Comparison of ENCODE assay signal across 8 cellular contexts in the genomic region with DNA sequence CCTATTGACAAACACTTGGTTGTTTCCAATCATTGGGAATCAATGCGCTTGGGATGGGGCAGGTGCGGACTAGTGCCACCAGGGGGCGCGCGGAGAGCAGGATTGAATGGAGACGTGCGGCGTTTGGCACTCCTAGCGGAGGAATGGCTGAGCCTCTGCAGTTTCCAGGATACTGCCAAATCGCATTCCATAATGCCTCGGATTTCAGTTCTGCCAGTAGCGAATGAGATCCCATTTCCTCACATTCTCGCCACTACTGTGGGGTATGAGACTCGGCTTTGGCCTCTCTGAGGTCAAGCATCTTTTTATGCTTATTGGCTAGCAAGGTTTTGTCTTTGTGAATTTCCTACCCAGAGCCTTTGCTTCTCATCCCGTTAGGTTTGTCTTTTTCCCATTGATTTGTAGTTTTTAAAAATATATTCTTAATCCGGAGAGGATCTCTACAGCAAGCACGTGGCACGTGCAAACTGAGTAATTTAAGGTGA. TPM values are rescaled to one million over a fixed set of nuclear protein-coding genes. Genes with fewer than 3 reads are reported as not detected.
DNase-seq lines count a peak whose midpoint lies in the region; TF ChIP-seq lines count a peak whose summit lies in the region.

No MANE protein-coding gene starts in this region.

- H3K27ac ChIP-seq in SJCRH30 (no peak overlapping the region), uterus (no peak overlapping the region)

- no peak overlapping the region for H3K4me3 ChIP-seq in SJCRH30
- H3K4me3 ChIP-seq in uterus: no peak overlapping the region

- H3K4me3 Mint-ChIP-seq in activated naive CD4-positive, alpha-beta T cell treated with anti-CD3 and anti-CD28 coated beads, Interleukin-2, amount 10 ng/mL, durations not matched to agents 7 days and 5 days: no peak overlapping the region

- H3K4me1 Mint-ChIP-seq in activated naive CD4-positive, alpha-beta T cell treated with anti-CD3 and anti-CD28 coated beads, Interleukin-2, amount 10 ng/mL, durations not matched to agents 7 days and 5 days: peaks cover 4% of the 10 kb centered on the region

- TF ChIP-seq POLR2A in uterus (IDR thresholded peaks at IDR 0.05): no peak

- no peak overlapping the region for H3K27ac Mint-ChIP-seq in activated naive CD4-positive, alpha-beta T cell treated with anti-CD3 and anti-CD28 coated beads, Interleukin-2, amount 10 ng/mL, durations not matched to agents 7 days and 5 days

- DNase-seq in AG20443 (ENCODE audit: low spot score) (peak; percentile 51), GM19238 (ENCODE audit: insufficient read length, low spot score) (peak; percentile 62), KBM-7 (peak; percentile 83), SJCRH30 (peak; percentile 74 to 87), glomerular visceral epithelial cell (ENCODE audit: extremely low spot score) (peak; percentile 65), posterior cingulate gyrus (peak; percentile 68 to 97 (median 85)), uterus (peak; percentile 77 to 83)
- peak; percentile 79 for DNase-seq in activated naive CD4-positive, alpha-beta T cell treated with anti-CD3 and anti-CD28 coated beads, Interleukin-2, amount 10 ng/mL, durations not matched to agents 7 days and 5 days

- H3K9me3 ChIP-seq in SJCRH30 (replicated peaks): no peaks in the 10 kb centered on the region
- no peaks in the 10 kb centered on the region for H3K9me3 ChIP-seq in uterus

- H3K27me3 ChIP-seq in SJCRH30: no peaks in the 10 kb centered on the region
- H3K27me3 ChIP-seq in uterus: no peaks in the 10 kb centered on the region

- H3K4me1 ChIP-seq in SJCRH30: no peaks in the 10 kb centered on the region
- H3K4me1 ChIP-seq in uterus: no peaks in the 10 kb centered on the region

- no peaks in the 10 kb centered on the region for H3K9me3 Mint-ChIP-seq in activated naive CD4-positive, alpha-beta T cell treated with anti-CD3 and anti-CD28 coated beads, Interleukin-2, amount 10 ng/mL, durations not matched to agents 7 days and 5 days

- TF ChIP-seq CTCF in uterus (IDR thresholded peaks at IDR 0.05): peak; percentile 87 to 94 (median 92)

- CTCF ChIA-PET in activated naive CD4-positive, alpha-beta T cell treated with anti-CD3 and anti-CD28 coated beads, Interleukin-2, amount 10 ng/mL, durations not matched to agents 7 days and 5 days (lab: Charles Lee): interaction anchor here (0.6 to 5.2 kb wide), 8 partner anchors 13 to 123 kb away, joined by 3 to 63 read pairs (median 3); no protein-coding TSS in a partner anchor

- in situ Hi-C loops in KBM-7 (cut with MboI; ENCODE audit: low pct_unique_long_range_greater_than_20kb, low sequenced_read_pairs): loop anchor here (25.0 kb wide), 1 partner anchor 109 kb away; no protein-coding TSS in a partner anchor

- H3K36me3 Mint-ChIP-seq in activated naive CD4-positive, alpha-beta T cell treated with anti-CD3 and anti-CD28 coated beads, Interleukin-2, amount 10 ng/mL, durations not matched to agents 7 days and 5 days: no peaks in the 10 kb centered on the region

- intact Hi-C loops in posterior cingulate gyrus (cut with DNase I): loop anchor here (1.0 to 5.0 kb wide), 2 partner anchors 109 to 123 kb away; no protein-coding TSS in a partner anchor
- intact Hi-C loops in uterus (cut with DNase I; ENCODE audit: low total_unique reads): loop anchor here (5.0 kb wide), 1 partner anchor 121 kb away; no protein-coding TSS in a partner anchor

- no peaks in the 10 kb centered on the region for H3K27me3 Mint-ChIP-seq in activated naive CD4-positive, alpha-beta T cell treated with anti-CD3 and anti-CD28 coated beads, Interleukin-2, amount 10 ng/mL, durations not matched to agents 7 days and 5 days

- no peaks in the 10 kb centered on the region for H3K36me3 ChIP-seq in SJCRH30
- H3K36me3 ChIP-seq in uterus: no peaks in the 10 kb centered on the region

RNA-seq across cellular contexts. Expression of gene CLDN34, which starts 28.7 kb away (rescaled TPM):
- not detected in 2 replicates for total RNA-seq in SJCRH30 (2014; rRNA removed; shearing (Covaris generic))
- total RNA-seq in uterus: 1 to 10 TPM in 1 of 4 donors, not detected in 3; 1.2 TPM
